Comparison of ENCODE assay signal across 11 cellular contexts in the genomic region with DNA sequence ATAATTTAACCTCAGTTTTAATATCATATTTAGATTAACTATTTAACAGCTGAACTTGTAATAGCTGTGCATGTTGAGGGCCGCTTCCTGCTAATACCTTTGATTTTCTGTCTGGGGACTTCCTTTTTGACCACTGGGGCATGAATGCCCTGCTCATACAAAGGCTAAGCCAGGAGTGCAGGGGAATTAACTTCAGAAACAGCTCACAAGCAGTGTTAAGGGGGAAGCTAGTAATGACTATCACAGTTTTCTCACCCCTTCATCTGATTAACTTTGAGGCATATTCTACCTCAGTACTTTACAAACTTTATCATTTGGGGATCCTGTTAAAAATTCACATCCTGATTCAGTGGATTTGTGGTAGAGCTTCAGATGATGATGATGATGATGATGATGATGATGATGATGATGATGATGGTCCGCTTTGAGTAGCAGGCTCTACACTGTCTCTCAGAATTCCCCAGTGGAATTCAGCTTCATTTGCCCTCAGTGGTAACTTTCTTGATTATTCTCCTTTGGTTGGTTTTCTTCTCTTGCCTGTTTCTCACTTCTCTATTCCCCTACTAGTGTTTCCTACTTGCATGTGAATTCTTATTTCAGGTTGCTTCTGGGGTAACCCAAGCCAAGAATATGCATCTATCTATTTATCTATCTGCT.
A peak's percentile ranks its signal among the peaks of the same experiment; 100 is the strongest.
DNase-seq lines count a peak whose midpoint lies in the region; ATAC-seq and TF ChIP-seq lines count a peak whose summit lies in the region.
"Had no signal": no experiment of that assay in that cellular context is flagged by ENCODE, and none has a peak within 500 bp of the region (broad histone marks: within the 10 kb centered on the region; RNA-seq: fewer than 3 reads in every experiment).

No MANE protein-coding gene starts in this region.

- H3K4me3 Mint-ChIP-seq in stimulated activated naive CD8-positive, alpha-beta T cell treated with anti-CD3 and anti-CD28 coated beads, Interleukin-15, amount 100 ng/mL, for 72 hours = peak overlapping the region; percentile 44 to 82

- H3K9me3 ChIP-seq in HEK293 (ENCODE audit: control insufficient read depth, insufficient read depth, low read depth, low read length) (no peaks in the 10 kb centered on the region), SJCRH30 (replicated peaks) (no peaks in the 10 kb centered on the region), mucosa of descending colon (no peaks in the 10 kb centered on the region)
- H3K9me3 ChIP-seq: sigmoid colon had no signal

- H3K36me3 ChIP-seq in HEK293 (ENCODE audit: control insufficient read depth in 2 of 2, insufficient read depth in 1 of 2, low read length in 2 of 2) = no peaks in the 10 kb centered on the region
- H3K36me3 ChIP-seq in SJCRH30 = no peaks in the 10 kb centered on the region
- H3K36me3 ChIP-seq in mucosa of descending colon (ENCODE audit: low read depth) = no peaks in the 10 kb centered on the region
- H3K36me3 ChIP-seq: sigmoid colon had no signal

- H3K27ac Mint-ChIP-seq in stimulated activated naive CD8-positive, alpha-beta T cell treated with anti-CD3 and anti-CD28 coated beads, Interleukin-15, amount 100 ng/mL, for 72 hours = peak overlapping the region; percentile 35 to 95

- H3K27me3 Mint-ChIP-seq in stimulated activated naive CD8-positive, alpha-beta T cell treated with anti-CD3 and anti-CD28 coated beads, Interleukin-15, amount 100 ng/mL, for 72 hours = peaks cover 10% of the 10 kb centered on the region

- H3K4me1 ChIP-seq in HEK293 (ENCODE audit: control insufficient read depth, insufficient read depth, low read length) (no peaks in the 10 kb centered on the region; the same call in 1 of the 2 replicates), SJCRH30 (no peaks in the 10 kb centered on the region), mucosa of descending colon (ENCODE audit: low read depth) (no peaks in the 10 kb centered on the region)
- H3K4me1 ChIP-seq: sigmoid colon had no signal

- H3K27ac ChIP-seq in HEK293 (ENCODE audit: extremely low read depth, low read depth, low read length) (no peak overlapping the region), dorsolateral prefrontal cortex (no peak overlapping the region), SJCRH30 (no peak overlapping the region)
- H3K27ac ChIP-seq: sigmoid colon had no signal

- TF ChIP-seq CTCF in HEK293 (tag by site-specific recombination; IDR thresholded peaks at IDR 0.05) (no peak), dorsolateral prefrontal cortex (IDR thresholded peaks at IDR 0.05 in 54 of 56, conservative IDR thresholded peaks at IDR 0.05 in 2 of 56; ENCODE audit: low read depth in 1 of 56, partially characterized antibody in 56 of 56) (no peak), mucosa of descending colon (IDR thresholded peaks at IDR 0.05) (no peak)

- POLR2A ChIA-PET in HEK293 (lab: Yijun Ruan, JAX) = no interaction called here

- ATAC-seq in HG03571 (IDR thresholded peaks at IDR 0.05; ENCODE audit: unreplicated experiment) = peak; percentile 69
- peak; percentile 86 for ATAC-seq in stimulated activated naive CD8-positive, alpha-beta T cell treated with anti-CD3 and anti-CD28 coated beads, Interleukin-15, amount 100 ng/mL, for 72 hours
- no peak for ATAC-seq in mucosa of descending colon

- peak; percentile 20 for DNase-seq in stimulated activated CD4-positive, alpha-beta T cell treated with anti-CD3 and anti-CD28 coated beads, Interleukin-15, amount 100 ng/mL, for 24 hours
- DNase-seq in stimulated activated CD4-positive, alpha-beta T cell treated with anti-CD3 and anti-CD28 coated beads, Interleukin-12 subunit alpha, Interleukin-12 subunit beta, amount 100 ng/mL, for 4 hours = no peak
- peak; percentile 28 to 64 for DNase-seq in stimulated activated naive CD8-positive, alpha-beta T cell treated with anti-CD3 and anti-CD28 coated beads, Interleukin-15, amount 100 ng/mL, for 72 hours
- DNase-seq in dorsolateral prefrontal cortex = no peak
- no peak for DNase-seq in SJCRH30
- no peak for DNase-seq in mucosa of descending colon
- DNase-seq: activated CD4-positive, alpha-beta T cell treated with anti-CD3 and anti-CD28 coated beads for 1 hour; cortex of kidney; sigmoid colon had no signal

- no peak overlapping the region for H3K4me3 ChIP-seq in HEK293 (ENCODE audit: low read depth, low read length)
- no peak overlapping the region for H3K4me3 ChIP-seq in dorsolateral prefrontal cortex
- no peak overlapping the region for H3K4me3 ChIP-seq in SJCRH30
- no peak overlapping the region for H3K4me3 ChIP-seq in mucosa of descending colon
- H3K4me3 ChIP-seq: sigmoid colon had no signal

- CTCF ChIA-PET in HEK293 (lab: Yijun Ruan, JAX) = interaction anchor here (0.6 to 2.7 kb wide), 5 partner anchors 16 to 315 kb away, joined by 3 to 14 read pairs (median 4); no protein-coding TSS in a partner anchor

- intact Hi-C loops in dorsolateral prefrontal cortex (cut with DNase I) = no loop called here
- intact Hi-C loops in mucosa of descending colon (cut with DNase I, micrococcal nuclease) = no loop called here

- H3K9me3 Mint-ChIP-seq in stimulated activated naive CD8-positive, alpha-beta T cell treated with anti-CD3 and anti-CD28 coated beads, Interleukin-15, amount 100 ng/mL, for 72 hours = peaks cover 0 to 10% of the 10 kb centered on the region in 2 donors

- peaks cover 43% of the 10 kb centered on the region for H3K4me1 Mint-ChIP-seq in stimulated activated naive CD8-positive, alpha-beta T cell treated with anti-CD3 and anti-CD28 coated beads, Interleukin-15, amount 100 ng/mL, for 72 hours

- no peaks in the 10 kb centered on the region for H3K27me3 ChIP-seq in dorsolateral prefrontal cortex
- no peaks in the 10 kb centered on the region for H3K27me3 ChIP-seq in SJCRH30
- H3K27me3 ChIP-seq: sigmoid colon had no signal

TF ChIP-seq in HEK293, 187 proteins besides CTCF, POLR2A, EP300 and RAD21:
- TF ChIP-seq ZNF221 (tag by site-specific recombination; IDR thresholded peaks at IDR 0.05; ENCODE audit: borderline replicate concordance) (no peak), ZNF513 (tag by site-specific recombination; IDR thresholded peaks at IDR 0.05) (peak; percentile 95), OVOL3 (tag by site-specific recombination; IDR thresholded peaks at IDR 0.05) (no peak)

Comparison
In these comparisons a context has a peak if more than half of its experiments do, and no peak if none do; other contexts are left out.
1. DNase-seq: peak in stimulated activated CD4-positive, alpha-beta T cell treated with anti-CD3 and anti-CD28 coated beads, Interleukin-15, amount 100 ng/mL, for 24 hours (single experiment) and stimulated activated naive CD8-positive, alpha-beta T cell treated with anti-CD3 and anti-CD28 coated beads, Interleukin-15, amount 100 ng/mL, for 72 hours (2 of 2); none in stimulated activated CD4-positive, alpha-beta T cell treated with anti-CD3 and anti-CD28 coated beads, Interleukin-12 subunit alpha, Interleukin-12 subunit beta, amount 100 ng/mL, for 4 hours (single experiment), dorsolateral prefrontal cortex (0 of 10), SJCRH30 (0 of 2) and mucosa of descending colon (0 of 3).